Comparison of ENCODE assay signal across 26 cellular contexts in genomic region chr15:98524274-98524673, GRCh38.
"Had no signal": no experiment of that assay in that cellular context is flagged by ENCODE, and none has a peak within 500 bp of the region (broad histone marks: within the 10 kb centered on the region; RNA-seq: fewer than 3 reads in every experiment).

No MANE protein-coding gene starts in this region.

- H3K4me3 ChIP-seq: heart left ventricle, ovary, smooth muscle cell, uterus had no signal

- H3K4me1 Mint-ChIP-seq: immature natural killer cell had no signal

- ATAC-seq: effector memory CD8-positive, alpha-beta T cell; foreskin keratinocyte; heart left ventricle; left colon; naive thymus-derived CD4-positive, alpha-beta T cell had no signal

- H3K4me2 ChIP-seq: smooth muscle cell had no signal

- H3K9me3 Mint-ChIP-seq: effector memory CD8-positive, alpha-beta T cell; naive thymus-derived CD4-positive, alpha-beta T cell had no signal

- H3K27ac ChIP-seq: brain microvascular endothelial cell, foreskin keratinocyte, uterus had no signal

- H3K4me1 ChIP-seq: foreskin keratinocyte, uterus had no signal

- DNase-seq: activated CD4-positive, alpha-beta T cell treated with anti-CD3 and anti-CD28 coated beads for 4 hours; activated CD4-positive, alpha-beta T cell treated with anti-CD3 and anti-CD28 coated beads, Interleukin-2, amount 50 U/mL, for 4 hours; activated effector memory CD4-positive, alpha-beta T cell treated with Interleukin-2 at 50 U/mL for 16 hours; activated naive CD4-positive, alpha-beta T cell treated with Interleukin-2 at 50 U/mL for 16 hours; activated T-cell treated with anti-CD3 and anti-CD28 coated beads for 4 hours; anterior cingulate cortex; brain microvascular endothelial cell; cortex of kidney; effector memory CD8-positive, alpha-beta T cell; foreskin keratinocyte; heart left ventricle; hypothalamus; immature natural killer cell; kidney; left colon; midbrain; naive thymus-derived CD4-positive, alpha-beta T cell; ovary; stimulated activated CD4-positive, alpha-beta T cell treated with anti-CD3 and anti-CD28 coated beads, Interleukin-15, amount 100 ng/mL, for 24 hours; stimulated activated CD4-positive, alpha-beta T cell treated with anti-CD3 and anti-CD28 coated beads, Interleukin-2, amount 100 ng/mL, for 24 hours; stimulated activated naive CD4-positive, alpha-beta T cell; trophoblast cell; uterus had no signal

- H3K27me3 ChIP-seq: brain microvascular endothelial cell, ovary, uterus had no signal

- H3K36me3 Mint-ChIP-seq: activated naive CD8-positive, alpha-beta T cell; immature natural killer cell; naive thymus-derived CD4-positive, alpha-beta T cell had no signal

- H3K36me3 ChIP-seq: brain microvascular endothelial cell, heart left ventricle, ovary, uterus had no signal

- H3K4me3 Mint-ChIP-seq: activated naive CD8-positive, alpha-beta T cell; effector memory CD8-positive, alpha-beta T cell; immature natural killer cell; naive thymus-derived CD4-positive, alpha-beta T cell had no signal

- H3K27ac Mint-ChIP-seq: activated naive CD8-positive, alpha-beta T cell; effector memory CD8-positive, alpha-beta T cell; naive thymus-derived CD4-positive, alpha-beta T cell; progenitor cell of endocrine pancreas had no signal

- H3K9me3 ChIP-seq: heart left ventricle, ovary, uterus had no signal
